ENCODE assay signal across 21 cellular contexts in genomic region chr10:49113741-49114141, GRCh38. TPM values are rescaled to one million over a fixed set of nuclear protein-coding genes. Genes with fewer than 3 reads are reported as not detected.
DNase-seq lines count a peak whose midpoint lies in the region; ATAC-seq, FAIRE-seq and TF ChIP-seq lines count a peak whose summit lies in the region.
"Had no signal": no experiment of that assay in that cellular context is flagged by ENCODE, and none has a peak within 500 bp of the region (broad histone marks: within the 10 kb centered on the region; RNA-seq: fewer than 3 reads in every experiment).

No MANE protein-coding gene starts in this region.

- H3K36me3 Mint-ChIP-seq in astrocyte (ENCODE audit: low read depth, unreplicated experiment) (peaks cover 3% of the 10 kb centered on the region), glutamatergic neuron (ENCODE audit: unreplicated experiment) (no peaks in the 10 kb centered on the region)

- H3K27ac ChIP-seq in astrocyte (ENCODE audit: low read depth, low read length) (no peak overlapping the region), sigmoid colon (peak overlapping the region in 3 of 4 donors; percentile 10 to 88 (median 12)), caudate nucleus (ENCODE audit: low read depth, low read length) (no peak overlapping the region)
- H3K27ac ChIP-seq: WERI-Rb-1 had no signal

- no peak overlapping the region for H3K9ac ChIP-seq in astrocyte (ENCODE audit: low read length)

- H3K4me1 Mint-ChIP-seq in astrocyte (ENCODE audit: low read depth, unreplicated experiment) (peaks cover 10% of the 10 kb centered on the region), glutamatergic neuron (ENCODE audit: low read depth, unreplicated experiment) (peaks cover 27% of the 10 kb centered on the region)

- peak overlapping the region; percentile 27 for H3K4me3 Mint-ChIP-seq in astrocyte (ENCODE audit: unreplicated experiment)
- H3K4me3 Mint-ChIP-seq in glutamatergic neuron (ENCODE audit: unreplicated experiment): no peak overlapping the region

- H3K27me3 Mint-ChIP-seq in astrocyte (ENCODE audit: low read depth, unreplicated experiment) (peaks cover 55% of the 10 kb centered on the region), glutamatergic neuron (ENCODE audit: unreplicated experiment) (peaks cover 10% of the 10 kb centered on the region)

- H3K4me3 ChIP-seq in astrocyte (ENCODE audit: insufficient read depth, low read depth, low read length) (no peak overlapping the region), sigmoid colon (no peak overlapping the region)

- no peaks in the 10 kb centered on the region for H4K20me1 ChIP-seq in astrocyte (ENCODE audit: insufficient read depth, low read length)

- peaks cover 7% of the 10 kb centered on the region for H3K4me1 ChIP-seq in astrocyte (ENCODE audit: insufficient read depth, low read length)
- peaks cover 0 to 50% (median 28%) of the 10 kb centered on the region in 4 donors for H3K4me1 ChIP-seq in sigmoid colon

- WGBS in sigmoid colon, 2 donors: 49 to 70% methylated on average over 3 of the region's 3 CpGs

- H2AFZ ChIP-seq in astrocyte (ENCODE audit: low read depth, low read length): no peak overlapping the region

- no peak for TF ChIP-seq CTCF in astrocyte (IDR thresholded peaks at IDR 0.05; ENCODE audit: insufficient read depth, low read depth, low read length)
- TF ChIP-seq CTCF in sigmoid colon (IDR thresholded peaks at IDR 0.05): no peak
- no peak for TF ChIP-seq CTCF in glutamatergic neuron (IDR thresholded peaks at IDR 0.05; ENCODE audit: partially characterized antibody, unreplicated experiment)

- no peak for ATAC-seq in HG03095 (IDR thresholded peaks at IDR 0.05; ENCODE audit: unreplicated experiment)

- H3K36me3 ChIP-seq in astrocyte (ENCODE audit: insufficient read depth, low read length) (no peaks in the 10 kb centered on the region), sigmoid colon (no peaks in the 10 kb centered on the region)
- H3K36me3 ChIP-seq: WERI-Rb-1 had no signal

- H3K79me2 ChIP-seq in astrocyte (ENCODE audit: insufficient read depth, low read length): no peaks in the 10 kb centered on the region

- no peak for FAIRE-seq in astrocyte (lab: Jason Lieb, UNC)
- FAIRE-seq: GM18507 had no signal

- intact Hi-C loops in sigmoid colon (cut with DNase I): loop anchor here (10.0 kb wide), 2 partner anchors 89 to 809 kb away; partner anchors contain the start of gene MAPK8

- no peak overlapping the region for H3K27ac Mint-ChIP-seq in astrocyte (ENCODE audit: unreplicated experiment)
- H3K27ac Mint-ChIP-seq in glutamatergic neuron (ENCODE audit: unreplicated experiment): no peak overlapping the region

- no peak overlapping the region for H3K4me2 ChIP-seq in astrocyte (ENCODE audit: low read length)

- no peak for TF ChIP-seq POLR2A in sigmoid colon (IDR thresholded peaks at IDR 0.05)

- DNase-seq in Daoy (ENCODE audit: low read depth) (peak; percentile 28), astrocyte (ENCODE audit: low read depth) (peak; percentile 4), kidney tubule cell (ENCODE audit: low spot score) (peak; percentile 38), sigmoid colon (no peak), GDM1 (lab: John Stamatoyannopoulos, UW) (no peak), caudate nucleus (lab: John Stamatoyannopoulos, UW) (no peak), glutamatergic neuron (no peak)
- DNase-seq: activated naive CD4-positive, alpha-beta T cell; AML-193; Calu3; effector CD4-positive, alpha-beta T cell; MM.1S; NCI-H2029 treated with DMSO at 0.1 percent for 48 hours; NCI-H748 treated with DMSO at 0.1 percent for 48 hours; posterior cingulate gyrus; SW 1271; WERI-Rb-1 had no signal

- TF ChIP-seq EP300 in sigmoid colon (IDR thresholded peaks at IDR 0.05): no peak

- no peaks in the 10 kb centered on the region for H3K27me3 ChIP-seq in astrocyte (ENCODE audit: insufficient read depth, low read length)
- no peaks in the 10 kb centered on the region for H3K27me3 ChIP-seq in sigmoid colon

- H3K9me3 Mint-ChIP-seq in astrocyte (ENCODE audit: unreplicated experiment) (peaks cover 2% of the 10 kb centered on the region), glutamatergic neuron (ENCODE audit: unreplicated experiment) (peaks cover 1% of the 10 kb centered on the region)

- H3K9me3 ChIP-seq in astrocyte (ENCODE audit: insufficient read depth, low read depth, low read length): no peaks in the 10 kb centered on the region
- no peaks in the 10 kb centered on the region for H3K9me3 ChIP-seq in sigmoid colon

RNA-seq across cellular contexts. Expression of gene VSTM4, which starts 1.6 kb away (rescaled TPM):
- total RNA-seq in Daoy (2014; rRNA removed; shearing (Covaris generic)): 3.3 and 9.5 TPM in 2 replicates
- total RNA-seq in astrocyte (1.1 and 1.8 TPM in 2 replicates), sigmoid colon (10 to 100 TPM in 2 of 4 donors, 1 to 10 TPM in 2; 9.5 to 13.3 (median 10.9) TPM), glutamatergic neuron (ENCODE audit: unreplicated experiment) (2.0 TPM)
- 1 to 10 TPM in 2 of 3 donors, under 1 TPM in 1; 0.23 to 3.3 (median 1.2) TPM for polyA plus RNA-seq in sigmoid colon
- total RNA-seq: Calu3 had no signal

RNA-seq across cellular contexts. Expression of gene FAM170B, which starts 20.1 kb away (rescaled TPM):
- total RNA-seq in Daoy (2014; rRNA removed; shearing (Covaris generic)): not detected in 2 replicates
- not detected in 2 replicates for total RNA-seq in astrocyte
- not detected for total RNA-seq in sigmoid colon
- polyA plus RNA-seq in sigmoid colon: not detected
- not detected for total RNA-seq in glutamatergic neuron (ENCODE audit: unreplicated experiment)
- total RNA-seq: activated CD8-positive, alpha-beta memory T cell treated with anti-CD3 and anti-CD28 coated beads for 36 hours; Calu3; temporal lobe had no signal

Comparison
In these comparisons a context has a peak if more than half of its experiments do, and no peak if none do; other contexts are left out.
1. DNase-seq: peak in Daoy (single experiment), astrocyte (single experiment) and kidney tubule cell (single experiment); none in sigmoid colon (single experiment), GDM1 (single experiment), caudate nucleus (0 of 61) and glutamatergic neuron (single experiment).
2. H3K27ac ChIP-seq: peak in sigmoid colon (3 of 4); none in astrocyte (single experiment) and caudate nucleus (single experiment).